ENCODE assay signal across 19 cellular contexts in genomic region chr2:43309935-43310334, GRCh38.
DNase-seq lines count a peak whose midpoint lies in the region; ATAC-seq and TF ChIP-seq lines count a peak whose summit lies in the region.
"Had no signal": no experiment of that assay in that cellular context is flagged by ENCODE, and none has a peak within 500 bp of the region (broad histone marks: within the 10 kb centered on the region; RNA-seq: fewer than 3 reads in every experiment).

No MANE protein-coding gene starts in this region.

- ATAC-seq in GM18858 (IDR thresholded peaks at IDR 0.05; ENCODE audit: unreplicated experiment): no peak
- no peak for ATAC-seq in GM21717 (IDR thresholded peaks at IDR 0.05; ENCODE audit: unreplicated experiment)
- no peak for ATAC-seq in HG02798 (IDR thresholded peaks at IDR 0.05; ENCODE audit: poor library complexity, unreplicated experiment)
- ATAC-seq: CD8-positive, alpha-beta T cell had no signal

- H3K4me1 ChIP-seq in breast epithelium (peaks cover 0 to 22% of the 10 kb centered on the region in 2 donors), thyroid gland (peaks cover 47 to 70% of the 10 kb centered on the region in 2 donors)
- H3K4me1 ChIP-seq: HAP-1 had no signal

- intact Hi-C loops in MCF 10A (cut with micrococcal nuclease) (no loop called here), breast epithelium (cut with DNase I; ENCODE audit: low total_unique reads) (loop anchor here (5.0 kb wide), 1 partner anchor 87 kb away; no protein-coding TSS in a partner anchor), thyroid gland (cut with DNase I) (no loop called here)

- H3K9me3 Mint-ChIP-seq in MCF 10A (ENCODE audit: unreplicated experiment) (no peaks in the 10 kb centered on the region), nephron (no peaks in the 10 kb centered on the region)
- H3K9me3 Mint-ChIP-seq: CD4-positive, CD25-positive, alpha-beta regulatory T cell; CD8-positive, alpha-beta T cell; HFFc6 had no signal

- TF ChIP-seq POLR2A in breast epithelium (IDR thresholded peaks at IDR 0.05): no peak
- no peak for TF ChIP-seq POLR2A in thyroid gland (IDR thresholded peaks at IDR 0.05)

- H3K4me3 ChIP-seq in breast epithelium: no peak overlapping the region
- H3K4me3 ChIP-seq in thyroid gland (replicated peaks in 1 of 3): no peak overlapping the region
- H3K4me3 ChIP-seq: BLaER1, HAP-1 had no signal

- 100% methylated on average over 1 of the region's 1 CpG for WGBS in thyroid gland, 2 donors

- DNase-seq in MCF 10A (ENCODE audit: unreplicated experiment) (no peak), breast epithelium (ENCODE audit: low spot score in 2 of 2) (no peak), thyroid gland (no peak)
- DNase-seq: Caco-2; CD4-positive, CD25-positive, alpha-beta regulatory T cell; CD8-positive, alpha-beta T cell; DMS153; DND-41; GOT3; HFFc6 had no signal

- H3K4me1 Mint-ChIP-seq in MCF 10A (ENCODE audit: insufficient read depth, unreplicated experiment) (peaks cover 24% of the 10 kb centered on the region), nephron (peaks cover 56% of the 10 kb centered on the region)
- H3K4me1 Mint-ChIP-seq: B cell had no signal

- peak overlapping the region; percentile 61 for H3K27ac Mint-ChIP-seq in MCF 10A (ENCODE audit: low read depth, unreplicated experiment)
- H3K27ac Mint-ChIP-seq in nephron: peak overlapping the region in 2 of 3 experiments; percentile 31 to 96
- H3K27ac Mint-ChIP-seq: B cell; CD4-positive, CD25-positive, alpha-beta regulatory T cell; CD8-positive, alpha-beta T cell; HFFc6 had no signal

- no peaks in the 10 kb centered on the region for H3K27me3 ChIP-seq in breast epithelium
- no peaks in the 10 kb centered on the region for H3K27me3 ChIP-seq in thyroid gland
- H3K27me3 ChIP-seq: BLaER1 had no signal

- POLR2A ChIA-PET in MCF 10A (lab: Yijun Ruan, JAX): interaction anchor here (0.9 to 1.0 kb wide), 2 partner anchors 9 to 10 kb away, joined by 3 to 5 read pairs; no protein-coding TSS in a partner anchor

- CTCF ChIA-PET in MCF 10A (lab: Yijun Ruan, JAX): interaction anchor here (0.8 kb wide), 1 partner anchor 24 kb away, joined by 4 read pairs; no protein-coding TSS in a partner anchor

- BruUV-seq in MCF 10A (replicated peaks; lab: Mats Ljungman, UMichigan): no TSS peak

- H3K27ac ChIP-seq in breast epithelium: peak overlapping the region in 1 of 2 donors; percentile 59
- peak overlapping the region; percentile 70 to 99 (median 85) for H3K27ac ChIP-seq in thyroid gland
- H3K27ac ChIP-seq: 22Rv1, BLaER1, C4-2B had no signal

- H3K9me3 ChIP-seq in breast epithelium: no peaks in the 10 kb centered on the region
- no peaks in the 10 kb centered on the region for H3K9me3 ChIP-seq in thyroid gland
- H3K9me3 ChIP-seq: BLaER1, Caco-2, HAP-1 had no signal

- no peak for TF ChIP-seq CTCF in MCF 10A (IDR thresholded peaks at IDR 0.05; ENCODE audit: unreplicated experiment)
- TF ChIP-seq CTCF in breast epithelium (IDR thresholded peaks at IDR 0.05): no peak
- no peak for TF ChIP-seq CTCF in nephron (IDR thresholded peaks at IDR 0.05; ENCODE audit: unreplicated experiment in 3 of 3)
- TF ChIP-seq CTCF in thyroid gland (IDR thresholded peaks at IDR 0.05): no peak

- H3K4me3 Mint-ChIP-seq in MCF 10A (ENCODE audit: unreplicated experiment): no peak overlapping the region
- H3K4me3 Mint-ChIP-seq in nephron: no peak overlapping the region
- H3K4me3 Mint-ChIP-seq: B cell; CD4-positive, CD25-positive, alpha-beta regulatory T cell; CD8-positive, alpha-beta T cell; HFFc6 had no signal

- H3K36me3 ChIP-seq in breast epithelium: no peaks in the 10 kb centered on the region
- no peaks in the 10 kb centered on the region for H3K36me3 ChIP-seq in thyroid gland
- H3K36me3 ChIP-seq: HAP-1 had no signal

- H3K36me3 Mint-ChIP-seq in MCF 10A (ENCODE audit: insufficient read depth, unreplicated experiment): peaks cover 14% of the 10 kb centered on the region
- H3K36me3 Mint-ChIP-seq in nephron (ENCODE audit: low read depth): no peaks in the 10 kb centered on the region

- no peaks in the 10 kb centered on the region for H3K27me3 Mint-ChIP-seq in MCF 10A (ENCODE audit: insufficient read depth, unreplicated experiment)
- H3K27me3 Mint-ChIP-seq in nephron (ENCODE audit: low read depth): no peaks in the 10 kb centered on the region
- H3K27me3 Mint-ChIP-seq: B cell; CD4-positive, CD25-positive, alpha-beta regulatory T cell had no signal
